6 cellular contexts compared by ENCODE assay signal in genomic region chr11:65539401-65540289, GRCh38. TPM values are rescaled to one million over a fixed set of nuclear protein-coding genes. Genes with fewer than 3 reads are reported as not detected.
DNase-seq lines count a peak whose midpoint lies in the region; ATAC-seq and TF ChIP-seq lines count a peak whose summit lies in the region.

No MANE protein-coding gene starts in this region.

- H3K4me3 ChIP-seq in adrenal gland, result peak overlapping the region in 2 of 4 donors; percentile 24 to 58
- peak overlapping the region; percentile 59 to 74 for H3K4me3 ChIP-seq in muscle layer of colon (ENCODE audit: low read depth in 1 of 2, low read length in 2 of 2)

- DNase-seq in adrenal gland (peak in 2 of 7 donors; percentile 34 to 83), cortex of kidney (lab: John Stamatoyannopoulos, UW) (no peak), activated gamma-delta T cell (lab: John Stamatoyannopoulos, UW) (no peak)

- intact Hi-C loops in adrenal gland (cut with DNase I), result no loop called here

- H3K27ac ChIP-seq in adrenal gland (peak overlapping the region; percentile 60 to 93 (median 84)), muscle layer of colon (ENCODE audit: low read depth, low read length) (peak overlapping the region; percentile 93)

- no peak for TF ChIP-seq CTCF in adrenal gland (IDR thresholded peaks at IDR 0.05)

- H3K36me3 ChIP-seq in adrenal gland (replicated peaks in 1 of 2), result peaks cover 0 to 29% of the 10 kb centered on the region in 2 donors
- H3K36me3 ChIP-seq in muscle layer of colon (ENCODE audit: insufficient read depth, low read length), result peaks cover 26% of the 10 kb centered on the region

- no peaks in the 10 kb centered on the region for H3K27me3 ChIP-seq in adrenal gland
- no peaks in the 10 kb centered on the region for H3K27me3 ChIP-seq in muscle layer of colon (ENCODE audit: control insufficient read depth in 1 of 2, insufficient read depth in 2 of 2, low read length in 2 of 2)

- WGBS in adrenal gland, 4 donors, result 27 to 66% (median 44%) methylated on average over 14 to 90 of the region's 90 CpGs

- TF ChIP-seq POLR2A in adrenal gland (IDR thresholded peaks at IDR 0.05), result peak in 1 of 2 donors; percentile 16

- H3K4me1 ChIP-seq in adrenal gland (replicated peaks in 1 of 2), result peaks cover 20 to 26% of the 10 kb centered on the region in 2 donors
- peaks cover 19% of the 10 kb centered on the region for H3K4me1 ChIP-seq in muscle layer of colon (ENCODE audit: insufficient read depth, low read length)

- no peaks in the 10 kb centered on the region for H3K9me3 ChIP-seq in adrenal gland (replicated peaks in 1 of 3)
- H3K9me3 ChIP-seq in muscle layer of colon (ENCODE audit: low read length), result no peaks in the 10 kb centered on the region

- H3K9ac ChIP-seq in muscle layer of colon (ENCODE audit: low read length), result no peak overlapping the region

- ATAC-seq in GM18511 (IDR thresholded peaks at IDR 0.05; ENCODE audit: unreplicated experiment), result peak; percentile 72
- peak; percentile 42 for ATAC-seq in HG03097 (IDR thresholded peaks at IDR 0.05; ENCODE audit: low FRiP score, unreplicated experiment)

RNA-seq across cellular contexts. Expression of gene SCYL1, which starts 14.8 kb away (rescaled TPM):
- total RNA-seq in adrenal gland, result 100 to 1,000 TPM; 105 to 240 (median 145) TPM
- polyA plus RNA-seq in adrenal gland, result 100 to 1,000 TPM in 2 of 3 donors, 10 to 100 TPM in 1; 52.3 to 395 (median 329) TPM

RNA-seq across cellular contexts. Expression of gene LTBP3, which starts 18.5 kb away (rescaled TPM):
- 100 to 1,000 TPM in 7 of 8 donors, 10 to 100 TPM in 1; 70.9 to 362 (median 221) TPM for total RNA-seq in adrenal gland
- 100 to 1,000 TPM in 2 of 3 donors, 10 to 100 TPM in 1; 40.2 to 323 (median 265) TPM for polyA plus RNA-seq in adrenal gland

RNA-seq across cellular contexts. Expression of gene ZNRD2, which starts 30.6 kb away (rescaled TPM):
- total RNA-seq in adrenal gland, result 10 to 100 TPM; 34.0 to 83.4 (median 54.2) TPM
- polyA plus RNA-seq in adrenal gland, result 100 to 1,000 TPM in 2 of 3 donors, 1 to 10 TPM in 1; 9.4 to 135 (median 120) TPM

RNA-seq across cellular contexts. Expression of gene FAM89B, which starts 32.7 kb away (rescaled TPM):
- total RNA-seq in adrenal gland, result 10 to 100 TPM; 28.1 to 77.1 (median 46.7) TPM
- polyA plus RNA-seq in adrenal gland, result 10 to 100 TPM in 2 of 3 donors, 1 to 10 TPM in 1; 7.0 to 64.4 (median 50.1) TPM

RNA-seq across cellular contexts. Expression of gene EHBP1L1, which starts 36.2 kb away (rescaled TPM):
- total RNA-seq in adrenal gland, result 10 to 100 TPM; 12.8 to 56.3 (median 36.0) TPM
- polyA plus RNA-seq in adrenal gland, result 10 to 100 TPM in 2 of 3 donors, 1 to 10 TPM in 1; 8.7 to 68.0 (median 33.9) TPM
